In the genomic region with DNA sequence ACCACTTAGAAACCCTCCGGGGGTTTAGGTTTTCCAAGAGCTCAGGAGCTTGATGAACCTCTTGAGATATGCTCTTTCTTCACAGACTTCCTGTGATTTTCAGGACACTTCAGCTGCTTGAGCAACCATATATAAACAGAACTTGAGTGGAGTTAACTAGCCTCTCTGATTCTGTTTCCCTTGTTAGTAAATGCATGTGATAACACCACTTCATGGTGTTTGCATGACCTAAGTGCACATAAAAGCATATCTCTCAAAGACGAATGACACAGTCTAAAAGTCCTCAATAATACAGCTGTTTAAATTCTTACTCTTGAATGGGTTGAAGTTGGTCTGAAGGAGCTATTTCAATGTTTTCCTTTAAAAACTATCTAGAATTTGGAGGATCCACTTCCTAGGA, we compare ENCODE assay signal across 26 cellular contexts. TPM values are rescaled to one million over a fixed set of nuclear protein-coding genes. Genes with fewer than 3 reads are reported as not detected.
"Had no signal": no experiment of that assay in that cellular context is flagged by ENCODE, and none has a peak within 500 bp of the region (broad histone marks: within the 10 kb centered on the region; RNA-seq: fewer than 3 reads in every experiment).

No MANE protein-coding gene starts in this region.

- H3K4me3 ChIP-seq: esophagus squamous epithelium, heart right ventricle, left ventricle myocardium inferior, psoas muscle, sigmoid colon, stomach, thyroid gland had no signal

- H2AFZ ChIP-seq: parathyroid adenoma had no signal

- H3K9me3 ChIP-seq: psoas muscle, thyroid gland had no signal

- H3K27ac ChIP-seq: epithelial cell of prostate, esophagus squamous epithelium, heart right ventricle, left ventricle myocardium inferior, parathyroid adenoma, psoas muscle, sigmoid colon, stomach, thyroid gland, VCaP had no signal

- H3K27me3 ChIP-seq: thyroid gland had no signal

- H3K79me2 ChIP-seq: parathyroid adenoma had no signal

- DNase-seq: activated CD4-positive, alpha-beta T cell treated with anti-CD3 and anti-CD28 coated beads for 48 hours; activated CD4-positive, alpha-beta T cell treated with anti-CD3 and anti-CD28 coated beads, Interleukin-2, amount 50 U/mL, for 48 hours; activated CD8-positive, alpha-beta memory T cell treated with anti-CD3 and anti-CD28 coated beads for 24 hours; activated effector memory CD4-positive, alpha-beta T cell treated with Interleukin-2 at 50 U/mL for 16 hours; activated naive CD4-positive, alpha-beta T cell treated with Interleukin-2 at 50 U/mL for 16 hours; anterior cingulate cortex; effector CD4-positive, alpha-beta T cell; esophagus squamous epithelium; foreskin melanocyte; heart right ventricle; kidney glomerular epithelial cell; left ventricle myocardium inferior; mammary epithelial cell; naive thymus-derived CD8-positive, alpha-beta T cell; nucleus accumbens; psoas muscle; sigmoid colon; small intestine; stimulated activated CD4-positive, alpha-beta T cell treated with anti-CD3 and anti-CD28 coated beads, Interleukin-4, amount 100 ng/mL, for 24 hours; stomach; thyroid gland had no signal

- ATAC-seq: heart right ventricle; naive thymus-derived CD8-positive, alpha-beta T cell; psoas muscle; stimulated activated effector memory CD8-positive, alpha-beta T cell treated with anti-CD3 and anti-CD28 coated beads, Interleukin-12 subunit alpha, Interleukin-12 subunit beta, amount 100 ng/mL, for 72 hours had no signal

- H3K9ac ChIP-seq: parathyroid adenoma had no signal

- H3K36me3 ChIP-seq: esophagus squamous epithelium, heart right ventricle, left ventricle myocardium inferior, sigmoid colon, stomach, thyroid gland had no signal

- H3K4me1 ChIP-seq: esophagus squamous epithelium, heart right ventricle, left ventricle myocardium inferior, parathyroid adenoma, psoas muscle, sigmoid colon, stomach had no signal

RNA-seq across cellular contexts. Expression of a gene that starts 10.0 kb away (rescaled TPM):
- total RNA-seq: left ventricle myocardium inferior; naive thymus-derived CD8-positive, alpha-beta T cell; neural crest cell had no signal
